8 cellular contexts compared by ENCODE assay signal in the genomic region with DNA sequence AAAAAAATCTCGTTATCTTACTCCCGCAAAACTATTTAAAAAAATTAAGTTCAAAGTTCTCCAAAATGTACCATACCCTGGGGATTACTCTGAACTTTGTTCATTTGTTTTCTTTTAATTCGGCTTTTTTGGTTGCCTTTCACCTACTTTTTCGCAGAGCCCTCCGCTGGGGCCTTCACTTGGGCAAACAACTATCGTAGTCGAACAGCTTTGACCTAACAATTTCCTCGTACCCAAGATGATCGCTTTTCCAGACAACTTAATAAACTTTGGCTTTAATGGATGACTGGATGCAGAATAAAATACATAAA. TPM values are rescaled to one million over a fixed set of nuclear protein-coding genes. Genes with fewer than 3 reads are reported as not detected.
A peak's percentile ranks its signal among the peaks of the same experiment; 100 is the strongest.
DNase-seq lines count a peak whose midpoint lies in the region; ATAC-seq, FAIRE-seq and TF ChIP-seq lines count a peak whose summit lies in the region.

No MANE protein-coding gene starts in this region.

- H3K79me2 ChIP-seq in GM12878 (ENCODE audit: control insufficient read depth, insufficient read depth, low read length) = peaks cover 18% of the 10 kb centered on the region

- in situ Hi-C loops in GM12878 (cut with MboI) = no loop called here

- peak overlapping the region; percentile 78 for H2AFZ ChIP-seq in GM12878 (ENCODE audit: control insufficient read depth, low read depth, low read length)

- no peak for TF ChIP-seq EP300 in A549 (IDR thresholded peaks at IDR 0.05)
- TF ChIP-seq EP300 in GM12878 (IDR thresholded peaks at IDR 0.05; ENCODE audit: borderline replicate concordance in 1 of 2, control insufficient read depth in 1 of 2, low read depth in 2 of 2, low read length in 2 of 2) = no peak

- peak overlapping the region; percentile 93 for H3K9ac ChIP-seq in GM12878 (ENCODE audit: control insufficient read depth, insufficient read depth, low read length)

- intact Hi-C loops in GM12878 (cut with micrococcal nuclease; ENCODE audit: unreplicated experiment) = loop anchor here (5.0 to 10.0 kb wide), 4 partner anchors 75 to 287 kb away; partner anchors contain the start of gene BLM

- H3K27ac ChIP-seq in A549 = peak overlapping the region; percentile 89 to 93
- H3K27ac ChIP-seq in HEK293 (ENCODE audit: extremely low read depth, low read depth, low read length) = peak overlapping the region; percentile 93
- H3K27ac ChIP-seq in GM12878 (ENCODE audit: control insufficient read depth, insufficient read depth) = peak overlapping the region; percentile 85

- SMC1A ChIA-PET in GM12878 (lab: Charles Lee; ENCODE audit: uncharacterized antibody, unreplicated experiment) = interaction anchor here (1.0 to 9.2 kb wide), 5 partner anchors 26 to 215 kb away, joined by 3 to 225 read pairs (median 4); partner anchors contain the start of gene MAN2A2

- H4K20me1 ChIP-seq in GM12878 (ENCODE audit: control insufficient read depth, insufficient read depth) = no peaks in the 10 kb centered on the region

- H3K9me3 ChIP-seq in A549 = no peaks in the 10 kb centered on the region
- H3K9me3 ChIP-seq in HEK293 (ENCODE audit: control insufficient read depth, insufficient read depth, low read depth, low read length) = no peaks in the 10 kb centered on the region
- no peaks in the 10 kb centered on the region for H3K9me3 ChIP-seq in GM12878 (replicated peaks; ENCODE audit: control insufficient read depth, insufficient read depth, low read length)
- no peaks in the 10 kb centered on the region for H3K9me3 ChIP-seq in mononuclear cell (ENCODE audit: low read depth, low read length)

- H3K4me2 ChIP-seq in A549 (peak overlapping the region; percentile 72), GM12878 (ENCODE audit: control insufficient read depth, insufficient read depth) (peak overlapping the region; percentile 87; the same call in 1 of the 2 replicates)

- no peak for ATAC-seq in A549
- ATAC-seq in GM12878 = no peak
- ATAC-seq in HG02588 (IDR thresholded peaks at IDR 0.05; ENCODE audit: unreplicated experiment) = no peak
- ATAC-seq in HG03342 (IDR thresholded peaks at IDR 0.05; ENCODE audit: unreplicated experiment) = no peak

- no peaks in the 10 kb centered on the region for H3K36me3 ChIP-seq in HEK293 (ENCODE audit: control insufficient read depth in 2 of 2, insufficient read depth in 1 of 2, low read length in 2 of 2)
- H3K36me3 ChIP-seq in GM12878 (ENCODE audit: control insufficient read depth in 2 of 2, insufficient read depth in 2 of 2, low read length in 1 of 2) = no peaks in the 10 kb centered on the region

- H3K4me1 ChIP-seq in A549 (peaks cover 25% of the 10 kb centered on the region), HEK293 (ENCODE audit: control insufficient read depth, insufficient read depth, low read length) (0 out of 2 replicates have a peak, but pooled peaks cover 2% of the 10 kb centered on the region), GM12878 (ENCODE audit: control insufficient read depth, insufficient read depth, low read length) (peaks cover 28% of the 10 kb centered on the region), mononuclear cell (ENCODE audit: insufficient read depth, low read length) (peaks cover 59% of the 10 kb centered on the region)

- TF ChIP-seq RAD21 in A549 (conservative IDR thresholded peaks at IDR 0.05 in 1 of 2, IDR thresholded peaks at IDR 0.05 in 1 of 2) = no peak
- TF ChIP-seq RAD21 in GM12878 (IDR thresholded peaks at IDR 0.05; ENCODE audit: insufficient read depth, low read depth, low read length) = no peak

- TF ChIP-seq CTCF in A549 (IDR thresholded peaks at IDR 0.05) (no peak), HEK293 (tag by site-specific recombination; IDR thresholded peaks at IDR 0.05) (no peak), GM12878 (IDR thresholded peaks at IDR 0.05 in 2 of 3, conservative IDR thresholded peaks at IDR 0.05 in 1 of 3; ENCODE audit: control insufficient read depth in 2 of 3, extremely low read depth in 1 of 3, insufficient read depth in 1 of 3, low read depth in 3 of 3, low read length in 3 of 3) (no peak)

- TF ChIP-seq POLR2A in A549 (IDR thresholded peaks at IDR 0.05; ENCODE audit: low read length) (no peak), GM12878 (IDR thresholded peaks at IDR 0.05; ENCODE audit: low read depth, low read length) (no peak)

- peak overlapping the region; percentile 66 for H3K4me3 ChIP-seq in A549
- peak overlapping the region; percentile 75 for H3K4me3 ChIP-seq in HEK293 (ENCODE audit: low read depth, low read length)
- H3K4me3 ChIP-seq in GM12878 = peak overlapping the region; percentile 90
- H3K4me3 ChIP-seq in mononuclear cell (ENCODE audit: low read length) = peak overlapping the region; percentile 68

- POLR2A ChIA-PET in A549 (lab: Yijun Ruan, JAX) (interaction anchor here (0.6 to 1.4 kb wide), 3 partner anchors 25 to 27 kb away, joined by 3 to 5 read pairs (median 5); partner anchors contain the start of genes MAN2A2 and RCCD1), HEK293 (lab: Yijun Ruan, JAX) (interaction anchor here (0.5 to 11.4 kb wide), 7 partner anchors 9 to 342 kb away, joined by 3 to 179 read pairs (median 3); partner anchors contain the start of genes MAN2A2, PRC1 and RCCD1), GM12878 (lab: Charles Lee) (interaction anchor here (0.5 to 7.0 kb wide), 7 partner anchors 14 to 261 kb away, joined by 3 to 113 read pairs (median 7); partner anchors contain the start of gene MAN2A2)

- TSS peak; percentile 87 for BruUV-seq in GM12878 (replicated peaks; lab: Mats Ljungman, UMichigan)

- RAD21 ChIA-PET in GM12878 (lab: Charles Lee; ENCODE audit: unreplicated experiment) = interaction anchor here (0.9 to 7.2 kb wide), 6 partner anchors 8 to 281 kb away, joined by 4 to 193 read pairs (median 50); partner anchors contain the start of genes FES and MAN2A2

- CTCF ChIA-PET in A549 (lab: Yijun Ruan, JAX) (interaction anchor here (0.9 to 16.4 kb wide), 10 partner anchors 6 to 342 kb away, joined by 3 to 536 read pairs (median 46); partner anchors contain the start of genes FES, MAN2A2 and RCCD1), HEK293 (lab: Yijun Ruan, JAX) (interaction anchor here (0.6 to 11.7 kb wide), 10 partner anchors 20 to 308 kb away, joined by 3 to 163 read pairs (median 6); partner anchors contain the start of genes RCCD1 and VPS33B), GM12878 (lab: Yijun Ruan, JAX) (interaction anchor here (0.6 to 18.1 kb wide), 9 partner anchors 6 to 627 kb away, joined by 3 to 480 read pairs (median 4); partner anchors contain the start of genes FES and MAN2A2)

- no peak for FAIRE-seq in A549 (lab: Jason Lieb, UNC)
- FAIRE-seq in GM12878 (lab: Jason Lieb, UNC) = no peak

- WGBS in A549 (ENCODE audit: missing lambda C conversion rate) = 12% methylated on average over 9 of the region's 9 CpGs
- 43% methylated on average over 9 of the region's 9 CpGs for WGBS in GM12878 (ENCODE audit: insufficient coverage, insufficient replicate concordance, low lambda C conversion rate, missing lambda C conversion rate)

- H3K27me3 ChIP-seq in GM12878 (replicated peaks in 1 of 2; ENCODE audit: control insufficient read depth in 2 of 2, insufficient read depth in 2 of 2, low read length in 1 of 2) = no peaks in the 10 kb centered on the region
- no peaks in the 10 kb centered on the region for H3K27me3 ChIP-seq in mononuclear cell (ENCODE audit: insufficient read depth, low read length)

- DNase-seq in A549 (ENCODE audit: low read depth in 1 of 2, low spot score in 1 of 2) (no peak), GM12878 (ENCODE audit: low read depth, low spot score) (no peak), ecto neural progenitor cell (ENCODE audit: low spot score) (no peak), GM19240 (ENCODE audit: insufficient read length, low spot score) (no peak)

RNA-seq across cellular contexts. Expression of gene HDDC3, which starts 2.7 kb away (rescaled TPM):
- polyA plus RNA-seq in A549 (2011; rRNA removed) (29.8 and 31.9 TPM in 2 replicates), A549 (2017; fragmentation: RNase III; extraction: RNeasy Plus Mini Kit Qiagen cat#74134 plus additional on column Dnase treatment) (25.3 to 29.7 TPM (median 26.1 TPM) in 3 replicates), GM12878 (2011; rRNA removed) (15.2 and 19.3 TPM in 2 replicates), GM12878 (2014; fragmentation: Illumina TruSeq; extraction: Trizol) (22.2 and 25.7 TPM in 2 replicates), GM12878 (2014; fragmentation: Nextera tagmentation; extraction: Ambion mirVana) (1 to 10 TPM; 5.6 to 9.0 TPM), GM12878 (2014; rRNA removed) (30.4 and 32.2 TPM in 2 replicates), GM12878 (2016; fragmentation: Nextera tagmentation; extraction: Ambion mirVana) (10 to 100 TPM; 35.9 to 39.5 TPM)
- polyA plus RNA-seq in A549 (2012; cell fraction: cytosol; rRNA removed) = 41.6 and 42.9 TPM in 2 replicates
- 28.9 and 34.8 TPM in 2 replicates for polyA plus RNA-seq in A549 (2012; cell fraction: nucleus; rRNA removed)
- polyA minus RNA-seq in A549 (2011; rRNA and poly(A)+ RNA removed) = 27.4 and 33.9 TPM in 2 replicates
- total RNA-seq in GM12878 (2013; cell fraction: nucleolus; rRNA removed) = 34.1 and 48.7 TPM in 2 replicates
- total RNA-seq in GM12878 (2014; rRNA removed) (25.7 and 27.7 TPM in 2 replicates), GM12878 (2014; rRNA removed; fragmentation: Illumina TruSeq; extraction: Trizol) (19.9 and 21.0 TPM in 2 replicates), GM12878 (2021) (20.3 and 24.6 TPM in 2 replicates), mononuclear cell (5.0 TPM)
- 8.8 TPM for polyA plus RNA-seq in GM12878 (2011; ENCODE audit: low read depth)
- polyA plus RNA-seq in GM12878 (2011; cell fraction: cytosol; rRNA removed) = 24.1 and 26.6 TPM in 2 replicates
- 18.4 and 21.1 TPM in 2 replicates for polyA plus RNA-seq in GM12878 (2011; cell fraction: nucleus; rRNA removed)
- polyA plus RNA-seq in GM12878 (2012) = 11.5 and 16.8 TPM in 2 replicates
- polyA minus RNA-seq in GM12878 (2011; rRNA and poly(A)+ RNA removed) = 22.6 and 28.6 TPM in 2 replicates
- 5.5 and 6.2 TPM in 2 replicates for polyA minus RNA-seq in GM12878 (2011; cell fraction: cytosol; rRNA and poly(A)+ RNA removed)
- polyA minus RNA-seq in GM12878 (2011; cell fraction: nucleus; rRNA and poly(A)+ RNA removed) = 24.1 and 39.4 TPM in 2 replicates

RNA-seq across cellular contexts. Expression of gene UNC45A, which starts 5.4 kb away (rescaled TPM):
- polyA plus RNA-seq in A549 (2011; rRNA removed) (47.7 and 48.2 TPM in 2 replicates), A549 (2017; fragmentation: RNase III; extraction: RNeasy Plus Mini Kit Qiagen cat#74134 plus additional on column Dnase treatment) (76.9 to 82.5 TPM (median 80.4 TPM) in 3 replicates), GM12878 (2011; rRNA removed) (24.2 and 40.5 TPM in 2 replicates), GM12878 (2014; fragmentation: Illumina TruSeq; extraction: Trizol) (12.6 and 22.1 TPM in 2 replicates), GM12878 (2014; fragmentation: Nextera tagmentation; extraction: Ambion mirVana) (10 to 100 TPM; 10.3 to 19.8 TPM), GM12878 (2014; rRNA removed) (44.5 and 48.8 TPM in 2 replicates), GM12878 (2016; fragmentation: Nextera tagmentation; extraction: Ambion mirVana) (10 to 100 TPM; 56.6 to 57.8 TPM)
- polyA plus RNA-seq in A549 (2012; cell fraction: cytosol; rRNA removed) = 70.2 and 71.6 TPM in 2 replicates
- polyA plus RNA-seq in A549 (2012; cell fraction: nucleus; rRNA removed) = 128 and 156 TPM in 2 replicates
- polyA minus RNA-seq in A549 (2011; rRNA and poly(A)+ RNA removed) = 84.6 and 90.4 TPM in 2 replicates
- total RNA-seq in GM12878 (2013; cell fraction: nucleolus; rRNA removed) = 81.1 and 96.0 TPM in 2 replicates
- total RNA-seq in GM12878 (2014; rRNA removed) (31.6 and 40.4 TPM in 2 replicates), GM12878 (2014; rRNA removed; fragmentation: Illumina TruSeq; extraction: Trizol) (21.3 TPM in 2 replicates), GM12878 (2021) (56.3 and 58.9 TPM in 2 replicates), mononuclear cell (14.4 TPM)
- polyA plus RNA-seq in GM12878 (2011; ENCODE audit: low read depth) = 23.7 TPM
- polyA plus RNA-seq in GM12878 (2011; cell fraction: cytosol; rRNA removed) = 45.4 and 64.5 TPM in 2 replicates
- 188 and 193 TPM in 2 replicates for polyA plus RNA-seq in GM12878 (2011; cell fraction: nucleus; rRNA removed)
- 43.0 and 46.7 TPM in 2 replicates for polyA plus RNA-seq in GM12878 (2012)
- 53.8 and 78.0 TPM in 2 replicates for polyA minus RNA-seq in GM12878 (2011; rRNA and poly(A)+ RNA removed)
- 17.4 and 27.0 TPM in 2 replicates for polyA minus RNA-seq in GM12878 (2011; cell fraction: cytosol; rRNA and poly(A)+ RNA removed)
- polyA minus RNA-seq in GM12878 (2011; cell fraction: nucleus; rRNA and poly(A)+ RNA removed) = 46.8 and 70.7 TPM in 2 replicates

RNA-seq across cellular contexts. Expression of gene RCCD1, which starts 25.0 kb away (rescaled TPM):
- polyA plus RNA-seq in A549 (2011; rRNA removed) (22.8 and 25.3 TPM in 2 replicates), A549 (2017; fragmentation: RNase III; extraction: RNeasy Plus Mini Kit Qiagen cat#74134 plus additional on column Dnase treatment) (37.0 to 39.4 TPM (median 37.2 TPM) in 3 replicates), GM12878 (2011; rRNA removed) (19.1 and 22.1 TPM in 2 replicates), GM12878 (2014; fragmentation: Illumina TruSeq; extraction: Trizol) (10.7 and 11.5 TPM in 2 replicates), GM12878 (2014; fragmentation: Nextera tagmentation; extraction: Ambion mirVana) (1 to 10 TPM; 5.2 to 8.0 TPM), GM12878 (2014; rRNA removed) (27.3 and 27.4 TPM in 2 replicates), GM12878 (2016; fragmentation: Nextera tagmentation; extraction: Ambion mirVana) (10 to 100 TPM; 29.5 to 30.4 TPM)
- 36.1 and 40.9 TPM in 2 replicates for polyA plus RNA-seq in A549 (2012; cell fraction: cytosol; rRNA removed)
- polyA plus RNA-seq in A549 (2012; cell fraction: nucleus; rRNA removed) = 85.8 and 98.1 TPM in 2 replicates
- polyA minus RNA-seq in A549 (2011; rRNA and poly(A)+ RNA removed) = 12.9 and 13.6 TPM in 2 replicates
- 79.1 and 84.8 TPM in 2 replicates for total RNA-seq in GM12878 (2013; cell fraction: nucleolus; rRNA removed)
- total RNA-seq in GM12878 (2014; rRNA removed) (19.5 and 19.7 TPM in 2 replicates), GM12878 (2014; rRNA removed; fragmentation: Illumina TruSeq; extraction: Trizol) (10.0 and 10.6 TPM in 2 replicates), GM12878 (2021) (23.5 and 25.6 TPM in 2 replicates), mononuclear cell (1.3 TPM)
- 8.6 TPM for polyA plus RNA-seq in GM12878 (2011; ENCODE audit: low read depth)
- polyA plus RNA-seq in GM12878 (2011; cell fraction: cytosol; rRNA removed) = 13.5 and 18.1 TPM in 2 replicates
- polyA plus RNA-seq in GM12878 (2011; cell fraction: nucleus; rRNA removed) = 121 and 130 TPM in 2 replicates
- polyA plus RNA-seq in GM12878 (2012) = 15.9 and 16.7 TPM in 2 replicates
- polyA minus RNA-seq in GM12878 (2011; rRNA and poly(A)+ RNA removed) = 11.0 and 13.1 TPM in 2 replicates
- 4.5 and 7.6 TPM in 2 replicates for polyA minus RNA-seq in GM12878 (2011; cell fraction: cytosol; rRNA and poly(A)+ RNA removed)
- 18.5 and 31.2 TPM in 2 replicates for polyA minus RNA-seq in GM12878 (2011; cell fraction: nucleus; rRNA and poly(A)+ RNA removed)

RNA-seq across cellular contexts. Expression of gene MAN2A2, which starts 26.6 kb away (rescaled TPM):
- polyA plus RNA-seq in A549 (2011; rRNA removed) (22.0 and 37.0 TPM in 2 replicates), A549 (2017; fragmentation: RNase III; extraction: RNeasy Plus Mini Kit Qiagen cat#74134 plus additional on column Dnase treatment) (29.6 to 35.3 TPM (median 32.6 TPM) in 3 replicates), GM12878 (2011; rRNA removed) (19.4 and 38.9 TPM in 2 replicates), GM12878 (2014; fragmentation: Illumina TruSeq; extraction: Trizol) (26.9 and 47.8 TPM in 2 replicates), GM12878 (2014; fragmentation: Nextera tagmentation; extraction: Ambion mirVana) (1 to 10 TPM; 4.2 to 4.4 TPM), GM12878 (2014; rRNA removed) (66.4 and 71.1 TPM in 2 replicates), GM12878 (2016; fragmentation: Nextera tagmentation; extraction: Ambion mirVana) (10 to 100 TPM; 13.7 to 16.8 TPM)
- polyA plus RNA-seq in A549 (2012; cell fraction: cytosol; rRNA removed) = 56.4 and 73.9 TPM in 2 replicates
- polyA plus RNA-seq in A549 (2012; cell fraction: nucleus; rRNA removed) = 415 and 583 TPM in 2 replicates
- polyA minus RNA-seq in A549 (2011; rRNA and poly(A)+ RNA removed) = 42.7 and 43.2 TPM in 2 replicates
- 183 and 231 TPM in 2 replicates for total RNA-seq in GM12878 (2013; cell fraction: nucleolus; rRNA removed)
- total RNA-seq in GM12878 (2014; rRNA removed) (25.4 and 29.5 TPM in 2 replicates), GM12878 (2014; rRNA removed; fragmentation: Illumina TruSeq; extraction: Trizol) (16.6 and 18.0 TPM in 2 replicates), GM12878 (2021) (62.4 and 79.4 TPM in 2 replicates), mononuclear cell (38.8 TPM)
- 21.4 TPM for polyA plus RNA-seq in GM12878 (2011; ENCODE audit: low read depth)
- 46.4 and 74.6 TPM in 2 replicates for polyA plus RNA-seq in GM12878 (2011; cell fraction: cytosol; rRNA removed)
- polyA plus RNA-seq in GM12878 (2011; cell fraction: nucleus; rRNA removed) = 937 and 972 TPM in 2 replicates
- polyA plus RNA-seq in GM12878 (2012) = 39.6 and 54.1 TPM in 2 replicates
- 36.3 and 44.3 TPM in 2 replicates for polyA minus RNA-seq in GM12878 (2011; rRNA and poly(A)+ RNA removed)
- polyA minus RNA-seq in GM12878 (2011; cell fraction: cytosol; rRNA and poly(A)+ RNA removed) = 8.0 and 15.0 TPM in 2 replicates
- polyA minus RNA-seq in GM12878 (2011; cell fraction: nucleus; rRNA and poly(A)+ RNA removed) = 124 and 200 TPM in 2 replicates

RNA-seq across cellular contexts. Expression of gene FES, which starts 45.4 kb away (rescaled TPM):
- polyA plus RNA-seq in A549 (2011; rRNA removed) (0.50 and 0.53 TPM in 2 replicates), A549 (2017; fragmentation: RNase III; extraction: RNeasy Plus Mini Kit Qiagen cat#74134 plus additional on column Dnase treatment) (0.39 to 0.50 TPM (median 0.45 TPM) in 3 replicates), GM12878 (2011; rRNA removed) (0.07 and 0.09 TPM in 2 replicates), GM12878 (2014; fragmentation: Illumina TruSeq; extraction: Trizol) (0.60 and 3.8 TPM in 2 replicates), GM12878 (2014; fragmentation: Nextera tagmentation; extraction: Ambion mirVana) (1 to 10 TPM in 1 of 2 experiments, under 1 TPM in 1; 0.56 to 1.0 TPM), GM12878 (2014; rRNA removed) (14.6 and 20.6 TPM in 2 replicates), GM12878 (2016; fragmentation: Nextera tagmentation; extraction: Ambion mirVana) (10 to 100 TPM; 12.7 to 16.1 TPM)
- polyA plus RNA-seq in A549 (2012; cell fraction: cytosol; rRNA removed) = 1.4 and 1.7 TPM in 2 replicates
- polyA plus RNA-seq in A549 (2012; cell fraction: nucleus; rRNA removed) = 1.4 and 1.7 TPM in 2 replicates
- polyA minus RNA-seq in A549 (2011; rRNA and poly(A)+ RNA removed) = 0.39 TPM in 1 of 2 replicates, not detected in the other
- 21.3 and 22.9 TPM in 2 replicates for total RNA-seq in GM12878 (2013; cell fraction: nucleolus; rRNA removed)
- total RNA-seq in GM12878 (2014; rRNA removed) (19.5 and 21.7 TPM in 2 replicates), GM12878 (2014; rRNA removed; fragmentation: Illumina TruSeq; extraction: Trizol) (6.1 and 7.0 TPM in 2 replicates), GM12878 (2021) (17.7 and 23.9 TPM in 2 replicates), mononuclear cell (27.9 TPM)
- 2.3 TPM for polyA plus RNA-seq in GM12878 (2011; ENCODE audit: low read depth)
- polyA plus RNA-seq in GM12878 (2011; cell fraction: cytosol; rRNA removed) = 0.12 and 0.13 TPM in 2 replicates
- polyA plus RNA-seq in GM12878 (2011; cell fraction: nucleus; rRNA removed) = 0.28 and 0.34 TPM in 2 replicates
- polyA plus RNA-seq in GM12878 (2012) = 6.4 and 6.7 TPM in 2 replicates
- polyA minus RNA-seq in GM12878 (2011; rRNA and poly(A)+ RNA removed) = 0.10 TPM in 1 of 2 replicates, not detected in the other
- 0.83 TPM in 1 of 2 replicates, not detected in the other for polyA minus RNA-seq in GM12878 (2011; cell fraction: cytosol; rRNA and poly(A)+ RNA removed)
- polyA minus RNA-seq in GM12878 (2011; cell fraction: nucleus; rRNA and poly(A)+ RNA removed) = 0.73 and 0.96 TPM in 2 replicates
